In genomic region chr3:151081082-151081481, GRCh38 we compare ENCODE assay signal across 1 cellular context. TPM values are rescaled to one million over a fixed set of nuclear protein-coding genes. Genes with fewer than 3 reads are reported as not detected.
"Had no signal": no experiment of that assay in that cellular context is flagged by ENCODE, and none has a peak within 500 bp of the region (broad histone marks: within the 10 kb centered on the region; RNA-seq: fewer than 3 reads in every experiment).

No MANE protein-coding gene starts in this region.

RNA-seq across cellular contexts. Expression of gene MED12L, which starts 4.4 kb away (rescaled TPM):
- total RNA-seq: SJCRH30 had no signal
